14 cellular contexts compared by ENCODE assay signal in genomic region chr12:57620245-57620935, GRCh38. TPM values are rescaled to one million over a fixed set of nuclear protein-coding genes. Genes with fewer than 3 reads are reported as not detected.
DNase-seq lines count a peak whose midpoint lies in the region; ATAC-seq lines count a peak whose summit lies in the region.
"Had no signal": no experiment of that assay in that cellular context is flagged by ENCODE, and none has a peak within 500 bp of the region (broad histone marks: within the 10 kb centered on the region; RNA-seq: fewer than 3 reads in every experiment).

No MANE protein-coding gene starts in this region.

- peak overlapping the region; percentile 90 for H3K18ac ChIP-seq in neuronal stem cell (ENCODE audit: low read length)

- H3K27me3 ChIP-seq in HUES6 (ENCODE audit: control insufficient read depth, insufficient read depth, low read length) (peaks cover 99% of the 10 kb centered on the region), neuronal stem cell (ENCODE audit: control insufficient read depth in 3 of 3, insufficient read depth in 3 of 3, low read depth in 1 of 3, low read length in 3 of 3) (peaks cover 0 to 77% (median 34%) of the 10 kb centered on the region in 3 experiments)
- H3K27me3 ChIP-seq in effector memory CD4-positive, alpha-beta T cell (replicated peaks; ENCODE audit: control insufficient read depth, insufficient read depth, low read length, poor library complexity, severe bottlenecking): peaks cover 74% of the 10 kb centered on the region

- peak overlapping the region; percentile 84 to 86 for H3K4me3 Mint-ChIP-seq in activated T-cell treated with anti-CD3 and anti-CD28 coated beads, Interleukin-2, amount 50 U/mL, for 72 hours

- no peak for ATAC-seq in activated T-cell treated with anti-CD3 and anti-CD28 coated beads, Interleukin-2, amount 50 U/mL, for 72 hours (replicated peaks in 1 of 2)

- H3K4me1 Mint-ChIP-seq in activated T-cell treated with anti-CD3 and anti-CD28 coated beads, Interleukin-2, amount 50 U/mL, for 72 hours (ENCODE audit: low read depth): peaks cover 33% of the 10 kb centered on the region

- H3K27me3 Mint-ChIP-seq in activated T-cell treated with anti-CD3 and anti-CD28 coated beads, Interleukin-2, amount 50 U/mL, for 72 hours (ENCODE audit: low read depth): peaks cover 87% of the 10 kb centered on the region

- H3K36me3 ChIP-seq in HUES6 (ENCODE audit: control insufficient read depth, insufficient read depth, low read length) (peaks cover 4% of the 10 kb centered on the region; the same call in 1 of the 2 replicates), neuronal stem cell (replicated peaks in 1 of 2; ENCODE audit: control insufficient read depth in 2 of 2, insufficient read depth in 2 of 2, low read length in 2 of 2) (peaks cover 6 to 35% of the 10 kb centered on the region in 2 donors)
- no peaks in the 10 kb centered on the region for H3K36me3 ChIP-seq in effector memory CD4-positive, alpha-beta T cell (ENCODE audit: control insufficient read depth, insufficient read depth, low read length)
- H3K36me3 ChIP-seq: pancreas had no signal

- no peak overlapping the region for H4K91ac ChIP-seq in neuronal stem cell (ENCODE audit: low read depth, low read length, poor library complexity)

- WGBS in neuronal stem cell (ENCODE audit: extremely low coverage in 2 of 2, insufficient read length in 2 of 2, insufficient replicate concordance in 1 of 2), 2 donors: no CpG with 5 or more reads among the region's 13 CpGs

- H3K14ac ChIP-seq in neuronal stem cell (ENCODE audit: low read length): no peak overlapping the region

- no peak overlapping the region for H3K9ac ChIP-seq in HUES6 (ENCODE audit: low read length)
- no peak overlapping the region for H3K9ac ChIP-seq in neuronal stem cell (ENCODE audit: low read depth, low read length, poor library complexity)
- H3K9ac ChIP-seq: SK-N-SH had no signal

- H3K4ac ChIP-seq in neuronal stem cell (ENCODE audit: low read length): no peak overlapping the region

- no peaks in the 10 kb centered on the region for H3K9me3 ChIP-seq in HUES6 (ENCODE audit: control insufficient read depth, insufficient read depth, low read depth, low read length)
- H3K9me3 ChIP-seq in effector memory CD4-positive, alpha-beta T cell (ENCODE audit: control insufficient read depth, low read length): no peaks in the 10 kb centered on the region
- H3K9me3 ChIP-seq in neuronal stem cell (replicated peaks in 1 of 2; ENCODE audit: control insufficient read depth in 2 of 2, insufficient read depth in 1 of 2, low read depth in 1 of 2, low read length in 2 of 2): no peaks in the 10 kb centered on the region
- H3K9me3 ChIP-seq: pancreas, SK-N-SH had no signal

- no peak overlapping the region for H3K27ac Mint-ChIP-seq in activated T-cell treated with anti-CD3 and anti-CD28 coated beads, Interleukin-2, amount 50 U/mL, for 72 hours

- H3K4me1 ChIP-seq in HUES6 (ENCODE audit: control insufficient read depth, insufficient read depth, low read length) (peaks cover 16% of the 10 kb centered on the region; the same call in 1 of the 2 replicates), neuronal stem cell (ENCODE audit: control insufficient read depth in 2 of 2, insufficient read depth in 1 of 2, low read depth in 1 of 2, low read length in 2 of 2) (peaks cover 1 to 6% of the 10 kb centered on the region in 2 donors)
- H3K4me1 ChIP-seq in effector memory CD4-positive, alpha-beta T cell (ENCODE audit: control insufficient read depth, insufficient read depth, low read length, poor library complexity, severe bottlenecking): peaks cover 27% of the 10 kb centered on the region
- H3K4me1 ChIP-seq: foreskin keratinocyte had no signal

- H3K79me1 ChIP-seq in neuronal stem cell (ENCODE audit: low read depth, low read length): peaks cover 1% of the 10 kb centered on the region

- H2BK15ac ChIP-seq in neuronal stem cell (ENCODE audit: low read length): no peak overlapping the region

- H3K4me3 ChIP-seq in HUES6 (ENCODE audit: low read depth, low read length): peak overlapping the region; percentile 57
- peak overlapping the region; percentile 55 for H3K4me3 ChIP-seq in effector memory CD4-positive, alpha-beta T cell (ENCODE audit: insufficient read depth, low read depth, low read length, poor library complexity, severe bottlenecking)
- H3K4me3 ChIP-seq in neuronal stem cell (ENCODE audit: low read length in 2 of 2): no peak overlapping the region

- no peak overlapping the region for H2AFZ ChIP-seq in neuronal stem cell (ENCODE audit: low read length)

- H3K9me3 Mint-ChIP-seq in activated T-cell treated with anti-CD3 and anti-CD28 coated beads, Interleukin-2, amount 50 U/mL, for 72 hours: no peaks in the 10 kb centered on the region

- H2BK12ac ChIP-seq in neuronal stem cell (ENCODE audit: low read length): no peak overlapping the region

- no peak for DNase-seq in activated T-cell treated with anti-CD3 and anti-CD28 coated beads, Interleukin-2, amount 50 U/mL, for 72 hours
- DNase-seq in activated T-cell treated with anti-CD3 and anti-CD28 coated beads, Interleukin-2, amount 50 U/mL, for 48 hours: no peak
- no peak for DNase-seq in effector memory CD4-positive, alpha-beta T cell
- no peak for DNase-seq in neuronal stem cell (ENCODE audit: low spot score)
- DNase-seq in stimulated activated CD4-positive, alpha-beta T cell treated with anti-CD3 and anti-CD28 coated beads, Interleukin-4, amount 100 ng/mL, for 4 hours: no peak
- DNase-seq in C1 segment of cervical spinal cord (lab: John Stamatoyannopoulos, UW): no peak
- no peak for DNase-seq in NCI-H345 (lab: John Stamatoyannopoulos, UW)
- DNase-seq: dorsolateral prefrontal cortex, foreskin keratinocyte, Kasumi-1, NCI-H2081 had no signal

- no peak overlapping the region for H4K8ac ChIP-seq in neuronal stem cell (ENCODE audit: low read depth, low read length)

- no peak overlapping the region for H3K27ac ChIP-seq in HUES6 (ENCODE audit: low read depth, low read length)
- no peak overlapping the region for H3K27ac ChIP-seq in effector memory CD4-positive, alpha-beta T cell (ENCODE audit: insufficient read depth, low read length, poor library complexity, severe bottlenecking)
- no peak overlapping the region for H3K27ac ChIP-seq in neuronal stem cell (replicated peaks; ENCODE audit: low read length)
- H3K27ac ChIP-seq: foreskin keratinocyte, pancreas had no signal

- no peak overlapping the region for H3K4me2 ChIP-seq in neuronal stem cell (ENCODE audit: insufficient read depth, low read length, poor library complexity, severe bottlenecking)
- H3K4me2 ChIP-seq: SK-N-SH had no signal

- H3K36me3 Mint-ChIP-seq in activated T-cell treated with anti-CD3 and anti-CD28 coated beads, Interleukin-2, amount 50 U/mL, for 72 hours (ENCODE audit: insufficient read depth in 2 of 2): no peaks in the 10 kb centered on the region

- peak overlapping the region; percentile 83 for H3K23ac ChIP-seq in neuronal stem cell (ENCODE audit: low read depth, low read length, poor library complexity)

- no peak overlapping the region for H2AK5ac ChIP-seq in neuronal stem cell (ENCODE audit: low read depth, low read length)

- H2BK120ac ChIP-seq in neuronal stem cell (ENCODE audit: low read depth, low read length): no peak overlapping the region

- H2BK5ac ChIP-seq in neuronal stem cell (ENCODE audit: low read length): no peak overlapping the region

RNA-seq across cellular contexts. Expression of gene ARHGEF25, which starts 9.2 kb away (rescaled TPM):
- 1 to 10 TPM; 2.8 to 5.3 TPM for total RNA-seq in activated T-cell treated with anti-CD3 and anti-CD28 coated beads, Interleukin-2, amount 50 U/mL, for 72 hours
- polyA plus RNA-seq in neuronal stem cell (2013, experiment 1 of 2): 14.2 TPM
- polyA plus RNA-seq in neuronal stem cell (2013, experiment 2 of 2): 13.8 TPM

RNA-seq across cellular contexts. Expression of gene B4GALNT1, which starts 12.6 kb away (rescaled TPM):
- total RNA-seq in activated T-cell treated with anti-CD3 and anti-CD28 coated beads, Interleukin-2, amount 50 U/mL, for 72 hours: 1 to 10 TPM; 2.5 to 3.8 TPM
- polyA plus RNA-seq in neuronal stem cell (2013, experiment 1 of 2): 1.8 TPM
- 1.6 TPM for polyA plus RNA-seq in neuronal stem cell (2013, experiment 2 of 2)

RNA-seq across cellular contexts. Expression of gene DTX3, which starts 15.8 kb away (rescaled TPM):
- 10 to 100 TPM; 44.3 to 52.7 TPM for total RNA-seq in activated T-cell treated with anti-CD3 and anti-CD28 coated beads, Interleukin-2, amount 50 U/mL, for 72 hours
- polyA plus RNA-seq in neuronal stem cell (2013, experiment 1 of 2): 66.7 TPM
- polyA plus RNA-seq in neuronal stem cell (2013, experiment 2 of 2): 64.9 TPM

RNA-seq across cellular contexts. Expression of gene PIP4K2C, which starts 29.4 kb away (rescaled TPM):
- total RNA-seq in activated T-cell treated with anti-CD3 and anti-CD28 coated beads, Interleukin-2, amount 50 U/mL, for 72 hours: 10 to 100 TPM; 21.3 to 23.1 TPM
- 9.6 TPM for polyA plus RNA-seq in neuronal stem cell (2013, experiment 1 of 2)
- polyA plus RNA-seq in neuronal stem cell (2013, experiment 2 of 2): 9.4 TPM

Comparison
In these comparisons a context has a peak if more than half of its experiments do, and no peak if none do; other contexts are left out.
1. H3K4me3 ChIP-seq: peak in HUES6 (single experiment) and effector memory CD4-positive, alpha-beta T cell (single experiment); none in neuronal stem cell (0 of 2).